In the genomic region with DNA sequence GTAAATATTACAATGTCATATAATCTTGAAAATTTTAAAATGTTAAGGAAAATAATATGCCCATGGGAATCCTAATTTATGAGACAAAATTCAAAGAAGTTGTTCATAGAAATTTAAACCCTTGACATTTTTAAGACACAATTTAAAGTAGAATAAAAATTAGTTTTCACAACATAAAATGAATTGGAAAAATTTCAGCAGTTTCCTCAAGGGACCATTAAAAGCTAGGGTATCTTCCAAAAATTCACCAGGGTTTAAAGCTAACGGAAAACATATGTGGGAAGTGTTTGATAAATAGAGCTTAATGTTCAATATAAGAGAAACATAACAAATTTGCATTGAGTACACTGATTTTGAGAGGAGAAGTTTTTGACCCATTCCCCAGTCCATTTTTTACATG, we compare ENCODE assay signal across 17 cellular contexts.
DNase-seq lines count a peak whose midpoint lies in the region; ATAC-seq and TF ChIP-seq lines count a peak whose summit lies in the region.
"Had no signal": no experiment of that assay in that cellular context is flagged by ENCODE, and none has a peak within 500 bp of the region (broad histone marks: within the 10 kb centered on the region; RNA-seq: fewer than 3 reads in every experiment).

No MANE protein-coding gene starts in this region.

- H3K27me3 Mint-ChIP-seq in stimulated activated naive CD8-positive, alpha-beta T cell treated with anti-CD3 and anti-CD28 coated beads, Interleukin-15, amount 100 ng/mL, for 72 hours: no peaks in the 10 kb centered on the region
- H3K27me3 Mint-ChIP-seq: B cell, IgD-negative memory B cell had no signal

- ATAC-seq in left ventricle myocardium superior (no peak), HG03135 (IDR thresholded peaks at IDR 0.05; ENCODE audit: unreplicated experiment) (no peak)
- no peak for ATAC-seq in stimulated activated naive CD8-positive, alpha-beta T cell treated with anti-CD3 and anti-CD28 coated beads, Interleukin-15, amount 100 ng/mL, for 72 hours
- ATAC-seq: GM12878 had no signal

- H3K4me3 ChIP-seq in right atrium auricular region (no peak overlapping the region), esophagus muscularis mucosa (no peak overlapping the region)
- H3K4me3 ChIP-seq: GM12878 had no signal

- TF ChIP-seq EP300 in esophagus muscularis mucosa (IDR thresholded peaks at IDR 0.05): no peak

- no peak for TF ChIP-seq POLR2A in esophagus muscularis mucosa (IDR thresholded peaks at IDR 0.05; ENCODE audit: low read depth)

- H3K9me3 Mint-ChIP-seq in stimulated activated naive CD8-positive, alpha-beta T cell treated with anti-CD3 and anti-CD28 coated beads, Interleukin-15, amount 100 ng/mL, for 72 hours: no peaks in the 10 kb centered on the region
- H3K9me3 Mint-ChIP-seq: CD4-positive, alpha-beta memory T cell; H9; IgD-negative memory B cell had no signal

- no peak overlapping the region for H3K27ac Mint-ChIP-seq in stimulated activated naive CD8-positive, alpha-beta T cell treated with anti-CD3 and anti-CD28 coated beads, Interleukin-15, amount 100 ng/mL, for 72 hours
- H3K27ac Mint-ChIP-seq: B cell; CD4-positive, alpha-beta memory T cell; IgD-negative memory B cell had no signal

- H3K36me3 ChIP-seq in right atrium auricular region (no peaks in the 10 kb centered on the region), esophagus muscularis mucosa (no peaks in the 10 kb centered on the region)

- TF ChIP-seq CTCF in right atrium auricular region (IDR thresholded peaks at IDR 0.05): no peak
- TF ChIP-seq CTCF in esophagus muscularis mucosa (IDR thresholded peaks at IDR 0.05): no peak

- no peaks in the 10 kb centered on the region for H3K4me1 Mint-ChIP-seq in stimulated activated naive CD8-positive, alpha-beta T cell treated with anti-CD3 and anti-CD28 coated beads, Interleukin-15, amount 100 ng/mL, for 72 hours
- H3K4me1 Mint-ChIP-seq: B cell; CD4-positive, alpha-beta memory T cell; IgD-negative memory B cell had no signal

- WGBS in esophagus muscularis mucosa: 80% methylated on average over 1 of the region's 1 CpG

- DNase-seq in right atrium auricular region (ENCODE audit: low spot score) (no peak), left ventricle myocardium superior (no peak), fibroblast of peridontal ligament (ENCODE audit: extremely low read depth) (peak; percentile 15), myocyte (ENCODE audit: low read depth) (peak; percentile 44), esophagus muscularis mucosa (ENCODE audit: extremely low spot score) (no peak), C1 segment of cervical spinal cord (lab: John Stamatoyannopoulos, UW) (no peak)
- no peak for DNase-seq in stimulated activated naive CD8-positive, alpha-beta T cell treated with anti-CD3 and anti-CD28 coated beads, Interleukin-15, amount 100 ng/mL, for 72 hours
- DNase-seq: CD4-positive, alpha-beta memory T cell; DMS79; GOT3; H9 had no signal

- peak overlapping the region; percentile 63 to 84 for H3K27ac ChIP-seq in right atrium auricular region
- H3K27ac ChIP-seq in esophagus muscularis mucosa (replicated peaks in 1 of 4): no peak overlapping the region
- H3K27ac ChIP-seq: 22Rv1, C4-2B had no signal

- no peaks in the 10 kb centered on the region for H3K27me3 ChIP-seq in right atrium auricular region
- H3K27me3 ChIP-seq in esophagus muscularis mucosa: no peaks in the 10 kb centered on the region

- intact Hi-C loops in left ventricle myocardium superior (cut with micrococcal nuclease): no loop called here
- intact Hi-C loops in esophagus muscularis mucosa (cut with DNase I): no loop called here

- H3K4me3 Mint-ChIP-seq in stimulated activated naive CD8-positive, alpha-beta T cell treated with anti-CD3 and anti-CD28 coated beads, Interleukin-15, amount 100 ng/mL, for 72 hours: no peak overlapping the region
- H3K4me3 Mint-ChIP-seq: B cell; CD4-positive, alpha-beta memory T cell; H9; IgD-negative memory B cell had no signal

- H3K9me3 ChIP-seq in right atrium auricular region (no peaks in the 10 kb centered on the region), esophagus muscularis mucosa (no peaks in the 10 kb centered on the region)

- H3K4me1 ChIP-seq in right atrium auricular region (peaks cover 0 to 21% of the 10 kb centered on the region in 2 donors), esophagus muscularis mucosa (no peaks in the 10 kb centered on the region)

Comparison
In these comparisons a context has a peak if more than half of its experiments do, and no peak if none do; other contexts are left out.
1. DNase-seq: peak in fibroblast of peridontal ligament (single experiment) and myocyte (single experiment); none in right atrium auricular region (single experiment), left ventricle myocardium superior (single experiment), esophagus muscularis mucosa (single experiment), stimulated activated naive CD8-positive, alpha-beta T cell treated with anti-CD3 and anti-CD28 coated beads, Interleukin-15, amount 100 ng/mL, for 72 hours (0 of 2) and C1 segment of cervical spinal cord (0 of 14).
2. H3K27ac ChIP-seq: peak in right atrium auricular region (2 of 2); none in esophagus muscularis mucosa (0 of 4).